16 cellular contexts compared by ENCODE assay signal in genomic region chr2:8316356-8316755, GRCh38.
"Had no signal": no experiment of that assay in that cellular context is flagged by ENCODE, and none has a peak within 500 bp of the region (broad histone marks: within the 10 kb centered on the region; RNA-seq: fewer than 3 reads in every experiment).

No MANE protein-coding gene starts in this region.

- H3K4me3 ChIP-seq: body of pancreas, gastroesophageal sphincter, heart right ventricle, right lobe of liver, thoracic aorta had no signal

- H3K4me1 ChIP-seq: body of pancreas had no signal

- H3K9me3 ChIP-seq: body of pancreas, gastroesophageal sphincter, heart right ventricle, neutrophil, right lobe of liver, SK-N-SH, thoracic aorta had no signal

- H3K4me3 Mint-ChIP-seq: activated CD4-positive, alpha-beta memory T cell treated with anti-CD3 and anti-CD28 coated beads, Interleukin-2, amount 10 ng/mL, durations not matched to agents 7 days and 5 days; stimulated activated naive B cell treated with anti-CD40 and anti-IgM and Interleukin-4, amounts not matched to agents 10 μg/mL and 1 μg/mL and 100 μg/mL, for 72 hours; T-cell had no signal

- H3K36me3 Mint-ChIP-seq: T-cell had no signal

- H3K4me2 ChIP-seq: SK-N-SH had no signal

- ATAC-seq: body of pancreas; gastroesophageal sphincter; heart right ventricle; stimulated activated naive B cell treated with anti-CD40 and anti-IgM and Interleukin-4, amounts not matched to agents 10 μg/mL and 1 μg/mL and 100 μg/mL, for 72 hours; T-cell had no signal

- H3K27me3 ChIP-seq: body of pancreas, gastroesophageal sphincter, neutrophil, right lobe of liver had no signal

- H3K36me3 ChIP-seq: gastroesophageal sphincter, heart right ventricle, neutrophil, right lobe of liver, thoracic aorta had no signal

- H2AFZ ChIP-seq: parathyroid adenoma had no signal

- H3K9me3 Mint-ChIP-seq: T-cell had no signal

- H3K27ac ChIP-seq: body of pancreas, gastroesophageal sphincter, heart right ventricle, neutrophil, parathyroid adenoma, right lobe of liver, thoracic aorta had no signal

- H3K9ac ChIP-seq: parathyroid adenoma, SK-N-SH had no signal

- H3K79me2 ChIP-seq: parathyroid adenoma had no signal

- H3K27ac Mint-ChIP-seq: activated CD4-positive, alpha-beta memory T cell treated with anti-CD3 and anti-CD28 coated beads, Interleukin-2, amount 10 ng/mL, durations not matched to agents 7 days and 5 days; naive thymus-derived CD4-positive, alpha-beta T cell; stimulated activated naive B cell treated with anti-CD40 and anti-IgM and Interleukin-4, amounts not matched to agents 10 μg/mL and 1 μg/mL and 100 μg/mL, for 72 hours had no signal

- DNase-seq: activated CD4-positive, alpha-beta memory T cell treated with anti-CD3 and anti-CD28 coated beads, Interleukin-2, amount 10 ng/mL, durations not matched to agents 7 days and 5 days; activated CD4-positive, alpha-beta T cell treated with anti-CD3 and anti-CD28 coated beads for 48 hours; activated CD4-positive, CD25-positive, alpha-beta regulatory T cell; activated naive CD4-positive, alpha-beta T cell; heart right ventricle; naive thymus-derived CD4-positive, alpha-beta T cell; right lobe of liver; SK-N-SH; stimulated activated CD4-positive, alpha-beta T cell treated with anti-CD3 and anti-CD28 coated beads, Interleukin-4, amount 100 ng/mL, for 4 hours; stimulated activated naive B cell treated with anti-CD40 and anti-IgM and Interleukin-4, amounts not matched to agents 10 μg/mL and 1 μg/mL and 100 μg/mL, for 72 hours had no signal
